Comparison of ENCODE assay signal across 9 cellular contexts in the genomic region with DNA sequence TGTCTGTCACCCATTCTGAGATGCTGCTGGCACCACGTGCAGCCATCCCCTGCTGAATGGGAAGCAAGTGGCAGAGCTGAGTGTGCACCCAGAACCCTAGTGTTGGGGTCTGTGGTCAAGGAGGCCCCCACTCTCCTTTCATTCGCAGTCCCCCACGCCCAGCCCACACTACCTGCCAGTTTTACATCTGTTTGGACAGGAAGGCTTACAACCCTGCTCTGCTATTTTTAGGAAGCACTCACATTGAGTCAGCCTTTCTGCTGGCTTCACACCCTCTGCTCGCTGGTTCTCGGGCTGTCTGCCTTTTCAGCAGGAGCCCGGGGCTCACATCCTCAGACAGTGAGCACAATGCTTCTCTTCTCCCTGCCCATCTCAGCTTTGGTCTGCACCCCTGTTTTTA. TPM values are rescaled to one million over a fixed set of nuclear protein-coding genes. Genes with fewer than 3 reads are reported as not detected.
DNase-seq lines count a peak whose midpoint lies in the region; ATAC-seq and TF ChIP-seq lines count a peak whose summit lies in the region.
"Had no signal": no experiment of that assay in that cellular context is flagged by ENCODE, and none has a peak within 500 bp of the region (broad histone marks: within the 10 kb centered on the region; RNA-seq: fewer than 3 reads in every experiment).

No MANE protein-coding gene starts in this region.

- H4K20me1 ChIP-seq in BLaER1 treated with 17β-estradiol and CSF1 and Interleukin-3, amounts not matched to agents 10 nM and 100 nM: no peaks in the 10 kb centered on the region

- H3K27ac ChIP-seq in BLaER1 treated with 17β-estradiol and CSF1 and Interleukin-3, amounts not matched to agents 10 nM and 100 nM: no peak overlapping the region
- no peak overlapping the region for H3K27ac ChIP-seq in prostate gland
- H3K27ac ChIP-seq: neutrophil had no signal

- peak overlapping the region; percentile 25 to 63 (median 52) for H3K4me2 ChIP-seq in BLaER1 treated with 17β-estradiol and CSF1 and Interleukin-3, amounts not matched to agents 10 nM and 100 nM

- peak overlapping the region in 1 of 11 experiments; percentile 41; a peak in 3 of 22 replicates for H3K9ac ChIP-seq in BLaER1 treated with 17β-estradiol and CSF1 and Interleukin-3, amounts not matched to agents 10 nM and 100 nM

- no peaks in the 10 kb centered on the region for H3K27me3 ChIP-seq in BLaER1 treated with 17β-estradiol and CSF1 and Interleukin-3, amounts not matched to agents 10 nM and 100 nM
- no peaks in the 10 kb centered on the region for H3K27me3 ChIP-seq in prostate gland (replicated peaks; ENCODE audit: insufficient read depth)

- no peak overlapping the region for H3K4me3 ChIP-seq in BLaER1 treated with 17β-estradiol and CSF1 and Interleukin-3, amounts not matched to agents 10 nM and 100 nM
- H3K4me3 ChIP-seq in prostate gland: no peak overlapping the region

- no peaks in the 10 kb centered on the region for H3K36me3 ChIP-seq in BLaER1 treated with 17β-estradiol and CSF1 and Interleukin-3, amounts not matched to agents 10 nM and 100 nM
- H3K36me3 ChIP-seq in prostate gland: no peaks in the 10 kb centered on the region
- H3K36me3 ChIP-seq: neutrophil had no signal

- WGBS in prostate gland: 55% methylated on average over 6 of the region's 6 CpGs

- H3K4me1 ChIP-seq in BLaER1 treated with 17β-estradiol and CSF1 and Interleukin-3, amounts not matched to agents 10 nM and 100 nM: peaks cover 20 to 29% (median 24%) of the 10 kb centered on the region in 10 experiments
- H3K4me1 ChIP-seq in prostate gland (replicated peaks): no peaks in the 10 kb centered on the region

- DNase-seq in cerebellum (ENCODE audit: low spot score): peak; percentile 36
- no peak for DNase-seq in GF-D8 (lab: John Stamatoyannopoulos, UW)
- no peak for DNase-seq in activated CD4-positive, alpha-beta T cell treated with anti-CD3 and anti-CD28 coated beads for 1 hour
- DNase-seq in prostate gland (ENCODE audit: low spot score): no peak

- no peak for TF ChIP-seq CTCF in prostate gland (IDR thresholded peaks at IDR 0.05)

- ATAC-seq in GM19351 (IDR thresholded peaks at IDR 0.05; ENCODE audit: unreplicated experiment): peak; percentile 91
- peak; percentile 64 for ATAC-seq in HG03439 (IDR thresholded peaks at IDR 0.05; ENCODE audit: unreplicated experiment)
- no peak for ATAC-seq in HG03097 (IDR thresholded peaks at IDR 0.05; ENCODE audit: low FRiP score, unreplicated experiment)

- intact Hi-C loops in prostate gland (cut with DNase I): no loop called here

- H3K9me3 ChIP-seq in BLaER1 treated with 17β-estradiol and CSF1 and Interleukin-3, amounts not matched to agents 10 nM and 100 nM (replicated peaks in 1 of 11): no peaks in the 10 kb centered on the region
- no peaks in the 10 kb centered on the region for H3K9me3 ChIP-seq in prostate gland
- H3K9me3 ChIP-seq: neutrophil had no signal

- TF ChIP-seq POLR2A in prostate gland (IDR thresholded peaks at IDR 0.05): no peak

RNA-seq across cellular contexts. Expression of a gene that starts 10.7 kb away (rescaled TPM):
- total RNA-seq in cerebellum (19.5 TPM), prostate gland (10 to 100 TPM; 20.8 to 44.3 TPM)

RNA-seq across cellular contexts. Expression of a gene that starts 41.0 kb away (rescaled TPM):
- total RNA-seq in cerebellum (13.1 TPM), prostate gland (1 to 10 TPM; 3.0 to 9.2 TPM)
